ENCODE assay signal across 13 cellular contexts in genomic region chr2:126970583-126970982, GRCh38.
A peak's percentile ranks its signal among the peaks of the same experiment; 100 is the strongest.
DNase-seq lines count a peak whose midpoint lies in the region; ATAC-seq lines count a peak whose summit lies in the region.
"Had no signal": no experiment of that assay in that cellular context is flagged by ENCODE, and none has a peak within 500 bp of the region (broad histone marks: within the 10 kb centered on the region; RNA-seq: fewer than 3 reads in every experiment).

No MANE protein-coding gene starts in this region.

- no peak overlapping the region for H3K9ac ChIP-seq in neuronal stem cell (ENCODE audit: low read depth, low read length, poor library complexity)

- H2BK120ac ChIP-seq in neuronal stem cell (ENCODE audit: low read depth, low read length), result no peak overlapping the region

- ATAC-seq in HG03442 (IDR thresholded peaks at IDR 0.05; ENCODE audit: unreplicated experiment), result no peak
- no peak for ATAC-seq in HG03025 (IDR thresholded peaks at IDR 0.05; ENCODE audit: low FRiP score, unreplicated experiment)

- no peak overlapping the region for H4K8ac ChIP-seq in neuronal stem cell (ENCODE audit: low read depth, low read length)

- no peak overlapping the region for H3K27ac ChIP-seq in neuronal stem cell (replicated peaks; ENCODE audit: low read length)
- H3K27ac ChIP-seq: psoas muscle had no signal

- no peak overlapping the region for H3K23ac ChIP-seq in neuronal stem cell (ENCODE audit: low read depth, low read length, poor library complexity)

- no peak overlapping the region for H3K4ac ChIP-seq in neuronal stem cell (ENCODE audit: low read length)

- no peak overlapping the region for H2AK5ac ChIP-seq in neuronal stem cell (ENCODE audit: low read depth, low read length)

- no peak overlapping the region for H2BK12ac ChIP-seq in neuronal stem cell (ENCODE audit: low read length)

- H3K4me3 ChIP-seq in MG63, result no peak overlapping the region
- no peak overlapping the region for H3K4me3 ChIP-seq in neuronal stem cell (ENCODE audit: low read length in 2 of 2)

- peak; percentile 57 for DNase-seq in DMS53 (lab: John Stamatoyannopoulos, UW)
- peak; percentile 64 for DNase-seq in MG63
- DNase-seq in foreskin melanocyte, result peak; percentile 13
- no peak for DNase-seq in neuronal stem cell (ENCODE audit: low spot score)
- no peak for DNase-seq in cerebellar nuclear complex (lab: John Stamatoyannopoulos, UW)
- no peak for DNase-seq in NCI-H2171 treated with DMSO at 0.1 percent for 48 hours (lab: John Stamatoyannopoulos, UW)
- DNase-seq: activated CD4-positive, alpha-beta T cell treated with anti-CD3 and anti-CD28 coated beads for 4 hours; naive B cell; NCI-H2029 treated with DMSO at 0.1 percent for 48 hours; NCI-H774; psoas muscle had no signal

- H3K27me3 ChIP-seq in MG63, result no peaks in the 10 kb centered on the region
- H3K27me3 ChIP-seq in neuronal stem cell (ENCODE audit: control insufficient read depth in 3 of 3, insufficient read depth in 3 of 3, low read depth in 1 of 3, low read length in 3 of 3), result peaks cover 0 to 23% (median 0%) of the 10 kb centered on the region in 3 experiments

- no peak overlapping the region for H2AFZ ChIP-seq in neuronal stem cell (ENCODE audit: low read length)

- H3K4me2 ChIP-seq in neuronal stem cell (ENCODE audit: insufficient read depth, low read length, poor library complexity, severe bottlenecking), result no peak overlapping the region

- peaks cover 0 to 4% of the 10 kb centered on the region in 2 donors for H3K4me1 ChIP-seq in neuronal stem cell (ENCODE audit: control insufficient read depth in 2 of 2, insufficient read depth in 1 of 2, low read depth in 1 of 2, low read length in 2 of 2)

- no CpG with 5 or more reads among the region's 3 CpGs for WGBS in neuronal stem cell (ENCODE audit: extremely low coverage in 2 of 2, insufficient read length in 2 of 2, insufficient replicate concordance in 1 of 2), 2 donors

- no peak overlapping the region for H2BK15ac ChIP-seq in neuronal stem cell (ENCODE audit: low read length)

- H2BK5ac ChIP-seq in neuronal stem cell (ENCODE audit: low read length), result no peak overlapping the region

- no peak overlapping the region for H4K91ac ChIP-seq in neuronal stem cell (ENCODE audit: low read depth, low read length, poor library complexity)

- H3K79me1 ChIP-seq in neuronal stem cell (ENCODE audit: low read depth, low read length), result no peaks in the 10 kb centered on the region

- H3K14ac ChIP-seq in neuronal stem cell (ENCODE audit: low read length), result no peak overlapping the region

- H3K18ac ChIP-seq in neuronal stem cell (ENCODE audit: low read length), result peak overlapping the region; percentile 68

- no peaks in the 10 kb centered on the region for H3K36me3 ChIP-seq in MG63
- H3K36me3 ChIP-seq in neuronal stem cell (replicated peaks in 1 of 2; ENCODE audit: control insufficient read depth in 2 of 2, insufficient read depth in 2 of 2, low read length in 2 of 2), result no peaks in the 10 kb centered on the region

- H3K9me3 ChIP-seq in MG63 (no peaks in the 10 kb centered on the region), neuronal stem cell (replicated peaks in 1 of 2; ENCODE audit: control insufficient read depth in 2 of 2, insufficient read depth in 1 of 2, low read depth in 1 of 2, low read length in 2 of 2) (no peaks in the 10 kb centered on the region)
- H3K9me3 ChIP-seq: psoas muscle had no signal

Comparison
In these comparisons a context has a peak if more than half of its experiments do, and no peak if none do; other contexts are left out.
1. DNase-seq: peak in DMS53 (single experiment), MG63 (single experiment) and foreskin melanocyte (single experiment); none in neuronal stem cell (single experiment), cerebellar nuclear complex (0 of 2) and NCI-H2171 treated with DMSO at 0.1 percent for 48 hours (single experiment).